Comparison of ENCODE assay signal across 8 cellular contexts in genomic region chr16:19372541-19372940, GRCh38. TPM values are rescaled to one million over a fixed set of nuclear protein-coding genes. Genes with fewer than 3 reads are reported as not detected.
"Had no signal": no experiment of that assay in that cellular context is flagged by ENCODE, and none has a peak within 500 bp of the region (broad histone marks: within the 10 kb centered on the region; RNA-seq: fewer than 3 reads in every experiment).

No MANE protein-coding gene starts in this region.

RNA-seq across cellular contexts. Expression of gene TMC5, which starts 45.1 kb away (rescaled TPM):
- total RNA-seq: OCI-LY7, Right ventricle myocardium inferior, Right ventricle myocardium superior, RPMI7951, SJCRH30, SJSA1, SK-MEL-5 had no signal
- polyA plus RNA-seq: SK-N-SH had no signal
